ENCODE assay signal across 8 cellular contexts in the genomic region with DNA sequence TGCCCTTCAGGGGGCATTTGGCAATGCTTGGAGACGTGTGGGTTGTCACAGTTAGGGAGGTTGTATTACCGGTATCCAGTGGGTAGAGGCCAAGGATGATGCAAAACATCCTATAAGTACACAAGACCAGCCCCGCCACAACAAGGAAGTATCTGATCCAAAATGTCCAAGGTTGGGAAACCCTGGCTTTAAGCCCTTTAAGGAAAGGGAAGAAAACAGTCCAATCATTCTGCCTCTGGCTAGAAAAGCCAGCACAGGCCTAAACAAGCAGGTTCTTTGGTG. TPM values are rescaled to one million over a fixed set of nuclear protein-coding genes. Genes with fewer than 3 reads are reported as not detected.
DNase-seq lines count a peak whose midpoint lies in the region; ATAC-seq and TF ChIP-seq lines count a peak whose summit lies in the region.

No MANE protein-coding gene starts in this region.

- H3K4me3 ChIP-seq in WI38 (ENCODE audit: low read depth, low read length) (peak overlapping the region; percentile 38), iPS-15b (ENCODE audit: low read depth, low read length) (no peak overlapping the region), subcutaneous abdominal adipose tissue (ENCODE audit: low read depth in 1 of 5, low read length in 5 of 5) (peak overlapping the region in 2 of 5 donors; percentile 22 to 35)

- peak overlapping the region in 1 of 2 donors; percentile 99 for H3K27ac Mint-ChIP-seq in activated naive CD4-positive, alpha-beta T cell treated with anti-CD3 and anti-CD28 coated beads, Interleukin-2, amount 50 U/mL, for 72 hours

- POLR2A ChIA-PET in HEK293T (lab: Yijun Ruan, JAX), result interaction anchor here (0.8 to 1.5 kb wide), 5 partner anchors 24 to 87 kb away, joined by 3 to 4 read pairs (median 3); no protein-coding TSS in a partner anchor

- ATAC-seq in activated naive CD4-positive, alpha-beta T cell treated with anti-CD3 and anti-CD28 coated beads, Interleukin-2, amount 50 U/mL, for 72 hours, result no peak

- peak overlapping the region; percentile 100 for H3K27ac ChIP-seq in subcutaneous abdominal adipose tissue (ENCODE audit: low read depth, low read length)

- H3K9ac ChIP-seq in iPS-15b (ENCODE audit: low read depth, low read length) (peak overlapping the region; percentile 4), subcutaneous abdominal adipose tissue (ENCODE audit: low read length in 5 of 5) (peak overlapping the region; percentile 68 to 91 (median 86))

- H3K9me3 Mint-ChIP-seq in activated naive CD4-positive, alpha-beta T cell treated with anti-CD3 and anti-CD28 coated beads, Interleukin-2, amount 50 U/mL, for 72 hours, result no peaks in the 10 kb centered on the region

- H3K27me3 ChIP-seq in iPS-15b (ENCODE audit: control insufficient read depth, insufficient read depth, low read length) (no peaks in the 10 kb centered on the region), subcutaneous abdominal adipose tissue (ENCODE audit: control insufficient read depth in 5 of 5, insufficient read depth in 4 of 5, low read length in 5 of 5) (no peaks in the 10 kb centered on the region)

- peaks cover 9 to 14% of the 10 kb centered on the region in 2 donors for H3K36me3 Mint-ChIP-seq in activated naive CD4-positive, alpha-beta T cell treated with anti-CD3 and anti-CD28 coated beads, Interleukin-2, amount 50 U/mL, for 72 hours

- CTCF ChIA-PET in HEK293T (lab: Yijun Ruan, JAX), result interaction anchor here (1.1 kb wide), 1 partner anchor 24 kb away, joined by 3 read pairs; no protein-coding TSS in a partner anchor

- no peaks in the 10 kb centered on the region for H3K9me3 ChIP-seq in iPS-15b (ENCODE audit: control insufficient read depth, insufficient read depth, low read length)
- no peaks in the 10 kb centered on the region for H3K9me3 ChIP-seq in subcutaneous abdominal adipose tissue (ENCODE audit: control insufficient read depth in 5 of 5, low read length in 5 of 5)

- DNase-seq in DMS79 treated with DMSO at 0.1 percent for 48 hours (lab: John Stamatoyannopoulos, UW) (peak; percentile 45), DMS79 (lab: John Stamatoyannopoulos, UW) (no peak), SW 1271 (lab: John Stamatoyannopoulos, UW) (no peak), HEK293T (ENCODE audit: extremely low spot score) (no peak)
- DNase-seq in activated naive CD4-positive, alpha-beta T cell treated with anti-CD3 and anti-CD28 coated beads, Interleukin-2, amount 50 U/mL, for 72 hours (ENCODE audit: low spot score in 2 of 2), result no peak

- H3K4me1 ChIP-seq in iPS-15b (ENCODE audit: control insufficient read depth, insufficient read depth, low read length), result peaks cover 56% of the 10 kb centered on the region
- H3K4me1 ChIP-seq in subcutaneous abdominal adipose tissue (ENCODE audit: control insufficient read depth in 5 of 5, insufficient read depth in 5 of 5, low read length in 5 of 5), result peaks cover 23 to 74% (median 63%) of the 10 kb centered on the region in 5 donors

- H3K36me3 ChIP-seq in iPS-15b (ENCODE audit: control insufficient read depth, insufficient read depth, low read length), result peaks cover 8% of the 10 kb centered on the region
- H3K36me3 ChIP-seq in subcutaneous abdominal adipose tissue (ENCODE audit: control insufficient read depth in 5 of 5, insufficient read depth in 5 of 5, low read length in 5 of 5), result no peaks in the 10 kb centered on the region

- no peak for TF ChIP-seq CTCF in WI38 (IDR thresholded peaks at IDR 0.05; ENCODE audit: low read depth, low read length)

TF ChIP-seq in HEK293T, 16 proteins besides CTCF, POLR2A, EP300 and RAD21:
- TF ChIP-seq NFRKB (IDR thresholded peaks at IDR 0.05), result no peak
- TF ChIP-seq LEF1 (IDR thresholded peaks at IDR 0.05; ENCODE audit: borderline replicate concordance), result no peak
- TF ChIP-seq FOXM1 (IDR thresholded peaks at IDR 0.05; ENCODE audit: borderline replicate concordance), result no peak
- TF ChIP-seq SUZ12 (IDR thresholded peaks at IDR 0.05), result no peak
- no peak for TF ChIP-seq FOXA1 (IDR thresholded peaks at IDR 0.05)
- TF ChIP-seq CTBP1 (IDR thresholded peaks at IDR 0.05; ENCODE audit: borderline replicate concordance), result no peak
- no peak for TF ChIP-seq BHLHE40 (IDR thresholded peaks at IDR 0.05; ENCODE audit: borderline replicate concordance)
- no peak for TF ChIP-seq SP1 (IDR thresholded peaks at IDR 0.05)
- no peak for TF ChIP-seq ZNF384 (IDR thresholded peaks at IDR 0.05)
- TF ChIP-seq TARDBP (IDR thresholded peaks at IDR 0.05), result no peak
- no peak for TF ChIP-seq FOXK2 (IDR thresholded peaks at IDR 0.05)
- no peak for TF ChIP-seq HDGF (IDR thresholded peaks at IDR 0.05; ENCODE audit: borderline replicate concordance)
- TF ChIP-seq L3MBTL2 (conservative IDR thresholded peaks at IDR 0.05), result no peak
- TF ChIP-seq ARNT (IDR thresholded peaks at IDR 0.05), result no peak

RNA-seq across cellular contexts. Expression of gene ZMYND8, which starts 3.6 kb away (rescaled TPM):
- total RNA-seq in activated naive CD4-positive, alpha-beta T cell treated with anti-CD3 and anti-CD28 coated beads, Interleukin-2, amount 50 U/mL, for 72 hours, result 10 to 100 TPM; 35.7 to 46.4 TPM
